Comparison of ENCODE assay signal across 19 cellular contexts in the genomic region with DNA sequence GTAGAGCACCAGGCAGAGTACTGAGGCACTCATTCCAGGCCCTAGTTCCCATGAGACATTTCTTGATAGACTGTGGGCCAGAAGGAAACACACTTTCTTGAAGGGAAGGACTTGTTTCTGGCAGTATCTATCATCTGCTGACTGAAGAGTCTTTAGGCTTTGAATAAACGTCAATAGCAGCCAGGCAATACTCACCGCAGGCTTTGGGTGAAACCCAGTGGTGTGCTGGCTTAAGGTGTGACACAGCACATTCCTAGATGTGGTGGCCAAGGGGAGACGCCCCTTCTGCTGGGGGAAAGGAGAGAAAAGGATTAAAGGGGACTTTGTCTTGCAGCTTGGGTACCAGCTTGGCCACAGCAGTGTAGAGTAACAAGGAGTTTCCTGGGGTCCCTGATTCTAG.
DNase-seq lines count a peak whose midpoint lies in the region; ATAC-seq, FAIRE-seq and TF ChIP-seq lines count a peak whose summit lies in the region.
"Had no signal": no experiment of that assay in that cellular context is flagged by ENCODE, and none has a peak within 500 bp of the region (broad histone marks: within the 10 kb centered on the region; RNA-seq: fewer than 3 reads in every experiment).

No MANE protein-coding gene starts in this region.

- H3K27ac Mint-ChIP-seq in H9 (no peak overlapping the region; a peak in 1 of 7 replicates), WTC11 (no peak overlapping the region)
- no peak overlapping the region for H3K27ac Mint-ChIP-seq in stimulated activated effector memory CD8-positive, alpha-beta T cell treated with anti-CD3 and anti-CD28 coated beads, Interleukin-12 subunit alpha, Interleukin-12 subunit beta, amount 100 ng/mL, for 72 hours
- H3K27ac Mint-ChIP-seq: CD14-positive monocyte; CD4-positive, alpha-beta memory T cell; HFFc6; IgD-negative memory B cell had no signal

- TF ChIP-seq CTCF in H9 (conservative IDR thresholded peaks at IDR 0.05) (no peak), WTC11 (IDR thresholded peaks at IDR 0.05) (no peak)

- H3K9me3 ChIP-seq in H9 (ENCODE audit: control insufficient read depth, low read depth, low read length) = no peaks in the 10 kb centered on the region
- H3K9me3 ChIP-seq: A549, BLaER1 had no signal

- H3K4ac ChIP-seq in H9 (ENCODE audit: low read depth, low read length) (no peak overlapping the region), mesendoderm (ENCODE audit: low read depth, low read length) (no peak overlapping the region)

- H3K79me2 ChIP-seq in H9 (ENCODE audit: insufficient read depth, low read length) (no peaks in the 10 kb centered on the region), mesendoderm (ENCODE audit: control insufficient read depth, insufficient read depth, low read length) (no peaks in the 10 kb centered on the region)

- peak overlapping the region; percentile 67 for H4K8ac ChIP-seq in H9 (replicated peaks; ENCODE audit: insufficient read length, low read depth, low read length)
- H4K8ac ChIP-seq in mesendoderm (ENCODE audit: low read depth, low read length) = no peak overlapping the region

- no peak overlapping the region for H3K27ac ChIP-seq in H9 (ENCODE audit: insufficient read length, low read depth, low read length)
- no peak overlapping the region for H3K27ac ChIP-seq in mesendoderm (ENCODE audit: low read depth, low read length)
- H3K27ac ChIP-seq: 22Rv1, A549, BLaER1 had no signal

- no peaks in the 10 kb centered on the region for H4K20me1 ChIP-seq in H9 (ENCODE audit: control insufficient read depth, insufficient read depth, insufficient read length)
- H4K20me1 ChIP-seq: BLaER1 had no signal

- H3K79me1 ChIP-seq in H9 (ENCODE audit: insufficient read depth, low read depth, low read length, poor library complexity, severe bottlenecking) = no peaks in the 10 kb centered on the region
- H3K79me1 ChIP-seq in mesendoderm (ENCODE audit: low read length) = no peaks in the 10 kb centered on the region

- H2BK5ac ChIP-seq in H9 (ENCODE audit: insufficient read length, low read length) = no peak overlapping the region
- H2BK5ac ChIP-seq in mesendoderm (ENCODE audit: low read length) = no peak overlapping the region

- no peaks in the 10 kb centered on the region for H3K23me2 ChIP-seq in H9 (ENCODE audit: insufficient read length, low read depth, low read length, poor library complexity, severe bottlenecking)

- no CpG with 5 or more reads among the region's 3 CpGs for WGBS in H9 (ENCODE audit: extremely low coverage, insufficient read length, low lambda C conversion rate)
- no CpG with 5 or more reads among the region's 3 CpGs for WGBS in mesendoderm (ENCODE audit: extremely low coverage, insufficient coverage, low lambda C conversion rate)

- FAIRE-seq in GM12891 (lab: Jason Lieb, UNC) = no peak
- FAIRE-seq: A549, HepG2 had no signal

- no peak overlapping the region for H2BK15ac ChIP-seq in H9 (ENCODE audit: low read depth, low read length)
- no peak overlapping the region for H2BK15ac ChIP-seq in mesendoderm (replicated peaks; ENCODE audit: low read depth)

- H4K5ac ChIP-seq in H9 (ENCODE audit: insufficient read length, low read depth, low read length) (no peak overlapping the region), mesendoderm (ENCODE audit: low read length) (no peak overlapping the region)

- no peak for TF ChIP-seq POLR2A in GM12891 (IDR thresholded peaks at IDR 0.05; ENCODE audit: low read depth, low read length)

- H2BK120ac ChIP-seq in H9 (ENCODE audit: low read depth, low read length, poor library complexity, severe bottlenecking) = no peak overlapping the region
- H2BK120ac ChIP-seq in mesendoderm (ENCODE audit: low read depth, low read length) = no peak overlapping the region

- no peak overlapping the region for H4K91ac ChIP-seq in H9 (ENCODE audit: insufficient read length, low read depth, low read length)

- H3K36me3 Mint-ChIP-seq in H9 (ENCODE audit: insufficient read depth in 1 of 3, low read depth in 3 of 3) (peaks cover 0 to 1% (median 0%) of the 10 kb centered on the region in 3 experiments; a peak in 1 of 7 replicates), WTC11 (no peaks in the 10 kb centered on the region)
- H3K36me3 Mint-ChIP-seq in stimulated activated effector memory CD8-positive, alpha-beta T cell treated with anti-CD3 and anti-CD28 coated beads, Interleukin-12 subunit alpha, Interleukin-12 subunit beta, amount 100 ng/mL, for 72 hours = no peaks in the 10 kb centered on the region
- H3K36me3 Mint-ChIP-seq: CD14-positive monocyte; CD4-positive, alpha-beta memory T cell; IgD-negative memory B cell had no signal

- no peaks in the 10 kb centered on the region for H3K4me1 ChIP-seq in H9 (ENCODE audit: insufficient read depth, low read length)
- no peaks in the 10 kb centered on the region for H3K4me1 ChIP-seq in mesendoderm (ENCODE audit: control insufficient read depth, low read depth, low read length)
- H3K4me1 ChIP-seq: A549, BLaER1 had no signal

- H3K14ac ChIP-seq in H9 (ENCODE audit: insufficient read depth, low read length) = no peak overlapping the region

- ATAC-seq in WTC11 (peak; percentile 43), HG03354 (IDR thresholded peaks at IDR 0.05; ENCODE audit: poor library complexity, severe bottlenecking, unreplicated experiment) (no peak)
- ATAC-seq in stimulated activated effector memory CD8-positive, alpha-beta T cell treated with anti-CD3 and anti-CD28 coated beads, Interleukin-12 subunit alpha, Interleukin-12 subunit beta, amount 100 ng/mL, for 72 hours = peak; percentile 11
- ATAC-seq: A549, HCT116, HepG2 had no signal

- no peak overlapping the region for H3K18ac ChIP-seq in H9 (ENCODE audit: insufficient read length, low read depth, low read length)
- H3K18ac ChIP-seq in mesendoderm (ENCODE audit: low read length) = no peak overlapping the region

- no peak overlapping the region for H3K4me3 ChIP-seq in mesendoderm (ENCODE audit: low read length)
- H3K4me3 ChIP-seq: A549, BLaER1 had no signal

- H3K4me2 ChIP-seq in H9 (ENCODE audit: insufficient read depth, insufficient read length, low read length) (no peak overlapping the region), mesendoderm (ENCODE audit: low read length) (no peak overlapping the region)
- H3K4me2 ChIP-seq: A549, BLaER1 had no signal

- POLR2A ChIA-PET in WTC11 (lab: Charles Lee) = no interaction called here

- H3K4me3 Mint-ChIP-seq in H9 (no peak overlapping the region), WTC11 (no peak overlapping the region)
- no peak overlapping the region for H3K4me3 Mint-ChIP-seq in stimulated activated effector memory CD8-positive, alpha-beta T cell treated with anti-CD3 and anti-CD28 coated beads, Interleukin-12 subunit alpha, Interleukin-12 subunit beta, amount 100 ng/mL, for 72 hours
- H3K4me3 Mint-ChIP-seq: CD14-positive monocyte; CD4-positive, alpha-beta memory T cell; HFFc6 had no signal

- no peak overlapping the region for H3K9ac ChIP-seq in H9 (ENCODE audit: extremely low read depth, insufficient read length, low read length)
- H3K9ac ChIP-seq in mesendoderm (ENCODE audit: low read length) = no peak overlapping the region
- H3K9ac ChIP-seq: BLaER1 had no signal

- H3K27me3 Mint-ChIP-seq in H9 (ENCODE audit: low read depth) (no peaks in the 10 kb centered on the region; the same call in 1 of the 2 replicates), WTC11 (ENCODE audit: low read depth) (no peaks in the 10 kb centered on the region)
- H3K27me3 Mint-ChIP-seq: CD4-positive, alpha-beta memory T cell; IgD-negative memory B cell had no signal

- H2AK5ac ChIP-seq in H9 (ENCODE audit: insufficient read length, low read length) (no peak overlapping the region), mesendoderm (ENCODE audit: low read length) (no peak overlapping the region)

- H3K4me1 Mint-ChIP-seq in H9 (peaks cover 0 to 5% of the 10 kb centered on the region in 2 experiments; a peak in 2 of 4 replicates), WTC11 (no peaks in the 10 kb centered on the region)
- no peaks in the 10 kb centered on the region for H3K4me1 Mint-ChIP-seq in stimulated activated effector memory CD8-positive, alpha-beta T cell treated with anti-CD3 and anti-CD28 coated beads, Interleukin-12 subunit alpha, Interleukin-12 subunit beta, amount 100 ng/mL, for 72 hours
- H3K4me1 Mint-ChIP-seq: CD14-positive monocyte; CD4-positive, alpha-beta memory T cell; IgD-negative memory B cell had no signal

- DNase-seq in H9 (no peak), WTC11 (ENCODE audit: low spot score) (no peak), mesendoderm (peak; percentile 4), GM12891 (ENCODE audit: insufficient read length, low spot score) (no peak)
- DNase-seq in stimulated activated effector memory CD8-positive, alpha-beta T cell treated with anti-CD3 and anti-CD28 coated beads, Interleukin-12 subunit alpha, Interleukin-12 subunit beta, amount 100 ng/mL, for 72 hours (ENCODE audit: low spot score in 2 of 2) = no peak
- DNase-seq in activated CD8-positive, alpha-beta memory T cell treated with anti-CD3 and anti-CD28 coated beads, Interleukin-2, amount 50 U/mL, for 4 hours = no peak
- DNase-seq: DMS79 treated with DMSO at 0.1 percent for 48 hours, GF-D8, HFFc6, KBM-7 had no signal

- no peaks in the 10 kb centered on the region for H3K36me3 ChIP-seq in mesendoderm (ENCODE audit: control insufficient read depth, insufficient read depth, low read length)
- H3K36me3 ChIP-seq: BLaER1 had no signal

- no peak overlapping the region for H2AFZ ChIP-seq in H9 (ENCODE audit: low read length)

- H3K23ac ChIP-seq in H9 (ENCODE audit: insufficient read length, low read depth, low read length) = no peak overlapping the region
- H3K23ac ChIP-seq in mesendoderm (ENCODE audit: low read length) = no peak overlapping the region

- H3K56ac ChIP-seq in H9 (ENCODE audit: insufficient read length, low read depth, low read length) (no peak overlapping the region), mesendoderm (ENCODE audit: low read length) (no peak overlapping the region)

- H2BK12ac ChIP-seq in H9 (ENCODE audit: insufficient read length, low read depth, low read length) = no peak overlapping the region

- no peaks in the 10 kb centered on the region for H3K27me3 ChIP-seq in H9 (ENCODE audit: insufficient read depth, low read length)
- H3K27me3 ChIP-seq in mesendoderm (ENCODE audit: insufficient read depth, low read length, poor library complexity) = no peaks in the 10 kb centered on the region
- H3K27me3 ChIP-seq: BLaER1 had no signal

- H2BK20ac ChIP-seq in H9 (ENCODE audit: low read depth, low read length, poor library complexity, severe bottlenecking) = no peak overlapping the region

- no peak overlapping the region for H3T11ph ChIP-seq in H9 (ENCODE audit: low read length)

- CTCF ChIA-PET in WTC11 (lab: Charles Lee) = no interaction called here

- H3K9me3 Mint-ChIP-seq in H9 = peaks cover 0 to 2% of the 10 kb centered on the region in 2 experiments; a peak in 1 of 5 replicates
- peaks cover 12% of the 10 kb centered on the region for H3K9me3 Mint-ChIP-seq in WTC11
- H3K9me3 Mint-ChIP-seq in stimulated activated effector memory CD8-positive, alpha-beta T cell treated with anti-CD3 and anti-CD28 coated beads, Interleukin-12 subunit alpha, Interleukin-12 subunit beta, amount 100 ng/mL, for 72 hours = peaks cover 17% of the 10 kb centered on the region

TF ChIP-seq in GM12891, 5 proteins besides CTCF, POLR2A, EP300 and RAD21 (continues in another document):
- TF ChIP-seq SPI1 (IDR thresholded peaks at IDR 0.05; ENCODE audit: low read depth, low read length) = no peak
- TF ChIP-seq TAF1 (IDR thresholded peaks at IDR 0.05; ENCODE audit: low read depth, low read length) = no peak
- no peak for TF ChIP-seq POU2F2 (IDR thresholded peaks at IDR 0.05; ENCODE audit: low read depth, low read length)
